In genomic region chr7:151376218-151376902, GRCh38 we compare ENCODE assay signal across 21 cellular contexts. TPM values are rescaled to one million over a fixed set of nuclear protein-coding genes. Genes with fewer than 3 reads are reported as not detected.
A peak's percentile ranks its signal among the peaks of the same experiment; 100 is the strongest.
DNase-seq lines count a peak whose midpoint lies in the region; ATAC-seq and TF ChIP-seq lines count a peak whose summit lies in the region.
"Had no signal": no experiment of that assay in that cellular context is flagged by ENCODE, and none has a peak within 500 bp of the region (broad histone marks: within the 10 kb centered on the region; RNA-seq: fewer than 3 reads in every experiment).

No MANE protein-coding gene starts in this region.

- no peak for ATAC-seq in activated T-cell treated with anti-CD3 and anti-CD28 coated beads, Interleukin-2, amount 50 U/mL, for 72 hours (replicated peaks in 1 of 2)
- ATAC-seq: CD8-positive, alpha-beta T cell had no signal

- H2BK5ac ChIP-seq in mesenchymal stem cell (ENCODE audit: low read depth, low read length, poor library complexity, severe bottlenecking), result no peak overlapping the region

- DNase-seq in activated T-cell treated with anti-CD3 and anti-CD28 coated beads, Interleukin-2, amount 50 U/mL, for 1 hour, result peak; percentile 10
- no peak for DNase-seq in activated T-cell treated with anti-CD3 and anti-CD28 coated beads, Interleukin-2, amount 50 U/mL, for 72 hours
- DNase-seq in GM10266 (ENCODE audit: extremely low spot score) (peak; percentile 12), chondrocyte (ENCODE audit: low spot score) (peak; percentile 88), sigmoid colon (peak; percentile 62), mesenchymal stem cell (no peak), colonic mucosa (no peak), DMS 273 (lab: John Stamatoyannopoulos, UW; ENCODE audit: unreplicated experiment) (no peak)
- DNase-seq: ACHN; CD8-positive, alpha-beta T cell; DMS153; NCI-H1105; NCI-H2081; NCI-H2171 treated with DMSO at 0.1 percent for 48 hours; NCI-H526 had no signal

- no peak overlapping the region for H3K14ac ChIP-seq in mesenchymal stem cell (ENCODE audit: low read length in 2 of 2)

- H2BK120ac ChIP-seq in mesenchymal stem cell (ENCODE audit: low read depth, low read length), result no peak overlapping the region

- H3K4me3 ChIP-seq in sigmoid colon (no peak overlapping the region), mesenchymal stem cell (ENCODE audit: insufficient read depth in 1 of 2, low read depth in 1 of 2, low read length in 2 of 2) (no peak overlapping the region), colonic mucosa (no peak overlapping the region)
- H3K4me3 ChIP-seq: BLaER1 treated with 17β-estradiol and CSF1 and Interleukin-3, amounts not matched to agents 10 nM and 100 nM; HAP-1; SJSA1 had no signal

- no peak overlapping the region for H2BK12ac ChIP-seq in mesenchymal stem cell (ENCODE audit: low read length in 2 of 2)

- H2AK5ac ChIP-seq in mesenchymal stem cell (ENCODE audit: low read length, severe bottlenecking), result no peak overlapping the region

- peaks cover 0 to 5% (median 3%) of the 10 kb centered on the region in 3 donors for H3K27me3 ChIP-seq in sigmoid colon
- H3K27me3 ChIP-seq in mesenchymal stem cell (ENCODE audit: control insufficient read depth in 1 of 2, insufficient read depth in 1 of 2, low read length in 2 of 2), result peaks cover 5 to 7% of the 10 kb centered on the region in 2 experiments
- H3K27me3 ChIP-seq in colonic mucosa, result peaks cover 7% of the 10 kb centered on the region

- no peak overlapping the region for H3K23ac ChIP-seq in mesenchymal stem cell (ENCODE audit: low read length in 2 of 2)

- H3K27ac ChIP-seq in sigmoid colon, result no peak overlapping the region
- H3K27ac ChIP-seq in mesenchymal stem cell (ENCODE audit: low read length, poor library complexity, severe bottlenecking), result no peak overlapping the region
- no peak overlapping the region for H3K27ac ChIP-seq in colonic mucosa
- H3K27ac ChIP-seq: 22Rv1; BLaER1 treated with 17β-estradiol and CSF1 and Interleukin-3, amounts not matched to agents 10 nM and 100 nM; KMS-11; SJSA1 had no signal

- no peak overlapping the region for H3K9ac ChIP-seq in mesenchymal stem cell (ENCODE audit: low read length)
- no peak overlapping the region for H3K9ac ChIP-seq in colonic mucosa (ENCODE audit: low read depth in 2 of 2, low read length in 2 of 2)
- H3K9ac ChIP-seq: BLaER1 treated with 17β-estradiol and CSF1 and Interleukin-3, amounts not matched to agents 10 nM and 100 nM; KMS-11 had no signal

- no peaks in the 10 kb centered on the region for H3K27me3 Mint-ChIP-seq in activated T-cell treated with anti-CD3 and anti-CD28 coated beads, Interleukin-2, amount 50 U/mL, for 72 hours (ENCODE audit: low read depth)
- peaks cover 3% of the 10 kb centered on the region for H3K27me3 Mint-ChIP-seq in chondrocyte (ENCODE audit: low read depth)

- no peaks in the 10 kb centered on the region for H3K9me3 Mint-ChIP-seq in activated T-cell treated with anti-CD3 and anti-CD28 coated beads, Interleukin-2, amount 50 U/mL, for 72 hours
- H3K9me3 Mint-ChIP-seq in chondrocyte (ENCODE audit: low read depth), result no peaks in the 10 kb centered on the region
- H3K9me3 Mint-ChIP-seq: CD8-positive, alpha-beta T cell had no signal

- H4K8ac ChIP-seq in mesenchymal stem cell (ENCODE audit: low read length), result no peak overlapping the region

- H3K4me3 Mint-ChIP-seq in activated T-cell treated with anti-CD3 and anti-CD28 coated beads, Interleukin-2, amount 50 U/mL, for 72 hours, result no peak overlapping the region
- no peak overlapping the region for H3K4me3 Mint-ChIP-seq in chondrocyte (ENCODE audit: unreplicated experiment)
- H3K4me3 Mint-ChIP-seq: CD8-positive, alpha-beta T cell had no signal

- H3K4me2 ChIP-seq in mesenchymal stem cell (ENCODE audit: low read length, poor library complexity, severe bottlenecking), result no peak overlapping the region
- H3K4me2 ChIP-seq: BLaER1 treated with 17β-estradiol and CSF1 and Interleukin-3, amounts not matched to agents 10 nM and 100 nM; KMS-11 had no signal

- H3K4me1 ChIP-seq in sigmoid colon (peaks cover 0 to 9% (median 7%) of the 10 kb centered on the region in 4 donors), mesenchymal stem cell (ENCODE audit: control insufficient read depth, insufficient read depth, low read depth, low read length) (peaks cover 7% of the 10 kb centered on the region), colonic mucosa (no peaks in the 10 kb centered on the region)
- H3K4me1 ChIP-seq: HAP-1, SJSA1 had no signal

- no peak overlapping the region for H3K4ac ChIP-seq in mesenchymal stem cell (ENCODE audit: low read depth in 1 of 2, low read length in 2 of 2)

- H3K18ac ChIP-seq in mesenchymal stem cell (ENCODE audit: low read depth in 1 of 2, low read length in 2 of 2), result no peak overlapping the region

- peaks cover 5% of the 10 kb centered on the region for H3K79me1 ChIP-seq in mesenchymal stem cell (replicated peaks; ENCODE audit: low read length, poor library complexity, severe bottlenecking)

- peaks cover 0 to 1% of the 10 kb centered on the region in 2 donors for H3K36me3 Mint-ChIP-seq in activated T-cell treated with anti-CD3 and anti-CD28 coated beads, Interleukin-2, amount 50 U/mL, for 72 hours (ENCODE audit: insufficient read depth in 2 of 2)
- H3K36me3 Mint-ChIP-seq in chondrocyte (ENCODE audit: low read depth), result peaks cover 29% of the 10 kb centered on the region

- TF ChIP-seq CTCF in GM10266 (IDR thresholded peaks at IDR 0.05; ENCODE audit: control insufficient read depth, insufficient read depth, low read depth, missing control alignments), result no peak
- no peak for TF ChIP-seq CTCF in chondrocyte (IDR thresholded peaks at IDR 0.05)
- TF ChIP-seq CTCF in sigmoid colon (IDR thresholded peaks at IDR 0.05), result no peak
- TF ChIP-seq CTCF in colonic mucosa (IDR thresholded peaks at IDR 0.05), result no peak

- H4K91ac ChIP-seq in mesenchymal stem cell (ENCODE audit: low read length), result no peak overlapping the region

- H3K27ac Mint-ChIP-seq in activated T-cell treated with anti-CD3 and anti-CD28 coated beads, Interleukin-2, amount 50 U/mL, for 72 hours, result no peak overlapping the region
- H3K27ac Mint-ChIP-seq in chondrocyte (ENCODE audit: unreplicated experiment), result no peak overlapping the region

- intact Hi-C loops in sigmoid colon (cut with DNase I) (no loop called here), colonic mucosa (cut with DNase I) (no loop called here)

- H3K36me3 ChIP-seq in sigmoid colon, result peaks cover 23 to 74% (median 30%) of the 10 kb centered on the region in 4 donors
- peaks cover 50 to 74% of the 10 kb centered on the region in 2 experiments for H3K36me3 ChIP-seq in mesenchymal stem cell (ENCODE audit: control insufficient read depth in 1 of 2, insufficient read depth in 2 of 2, low read depth in 1 of 2, low read length in 2 of 2)
- no peaks in the 10 kb centered on the region for H3K36me3 ChIP-seq in colonic mucosa
- H3K36me3 ChIP-seq: HAP-1 had no signal

- TF ChIP-seq POLR2A in sigmoid colon (IDR thresholded peaks at IDR 0.05), result no peak

- no peak overlapping the region for H2AFZ ChIP-seq in mesenchymal stem cell (ENCODE audit: low read depth, low read length)

- H2BK15ac ChIP-seq in mesenchymal stem cell (ENCODE audit: low read depth, poor library complexity, severe bottlenecking), result no peak overlapping the region

- H3K9me3 ChIP-seq in sigmoid colon, result no peaks in the 10 kb centered on the region
- no peaks in the 10 kb centered on the region for H3K9me3 ChIP-seq in mesenchymal stem cell (ENCODE audit: control insufficient read depth, low read length)
- H3K9me3 ChIP-seq in colonic mucosa, result no peaks in the 10 kb centered on the region
- H3K9me3 ChIP-seq: BLaER1 treated with 17β-estradiol and CSF1 and Interleukin-3, amounts not matched to agents 10 nM and 100 nM; HAP-1; SJSA1 had no signal

- no peak for TF ChIP-seq EP300 in sigmoid colon (IDR thresholded peaks at IDR 0.05)

- WGBS in sigmoid colon, 2 donors, result 97% methylated on average over 33 of the region's 33 CpGs
- whole genome bisulfite sequencing in mesenchymal stem cell, result 98% methylated on average over 33 of the region's 33 CpGs

- no peaks in the 10 kb centered on the region for H3K4me1 Mint-ChIP-seq in activated T-cell treated with anti-CD3 and anti-CD28 coated beads, Interleukin-2, amount 50 U/mL, for 72 hours (ENCODE audit: low read depth)
- H3K4me1 Mint-ChIP-seq in chondrocyte (ENCODE audit: low read depth), result peaks cover 8% of the 10 kb centered on the region

RNA-seq across cellular contexts. Expression of gene WDR86, which starts 33.5 kb away (rescaled TPM):
- total RNA-seq in activated T-cell treated with anti-CD3 and anti-CD28 coated beads, Interleukin-2, amount 50 U/mL, for 72 hours, result 1 to 10 TPM in 1 of 2 donors, under 1 TPM in 1; 0.53 to 1.0 TPM
- not detected in 3 replicates for total RNA-seq in chondrocyte
- 10 to 100 TPM; 14.4 to 23.8 (median 16.9) TPM for total RNA-seq in sigmoid colon
- 1 to 10 TPM in 2 of 3 donors, under 1 TPM in 1; 0.46 to 4.2 (median 2.1) TPM for polyA plus RNA-seq in sigmoid colon
- 0.04 TPM for polyA plus RNA-seq in mesenchymal stem cell (2013, experiment 1 of 2)
- 0.05 TPM for polyA plus RNA-seq in mesenchymal stem cell (2013, experiment 2 of 2)
- total RNA-seq in colonic mucosa, result 1 to 10 TPM in 1 of 2 donors, not detected in 1; 1.2 TPM
- total RNA-seq: HT1080 had no signal

RNA-seq across cellular contexts. Expression of gene NUB1, which starts 34.7 kb away (rescaled TPM):
- total RNA-seq in activated T-cell treated with anti-CD3 and anti-CD28 coated beads, Interleukin-2, amount 50 U/mL, for 72 hours, result 10 to 100 TPM; 79.0 to 84.1 TPM
- 47.3 to 61.7 TPM (median 50.3 TPM) in 3 replicates for total RNA-seq in chondrocyte
- 10 to 100 TPM; 49.8 to 73.8 (median 64.5) TPM for total RNA-seq in sigmoid colon
- polyA plus RNA-seq in sigmoid colon, result 10 to 100 TPM; 36.6 to 50.1 (median 43.2) TPM
- polyA plus RNA-seq in mesenchymal stem cell (2013, experiment 1 of 2), result 48.2 TPM
- polyA plus RNA-seq in mesenchymal stem cell (2013, experiment 2 of 2), result 46.8 TPM
- total RNA-seq in colonic mucosa, result 10 to 100 TPM; 42.3 to 55.2 TPM

Comparison
In these comparisons a context has a peak if more than half of its experiments do, and no peak if none do; other contexts are left out.
1. DNase-seq: peak in activated T-cell treated with anti-CD3 and anti-CD28 coated beads, Interleukin-2, amount 50 U/mL, for 1 hour (single experiment), GM10266 (single experiment), chondrocyte (single experiment) and sigmoid colon (single experiment); none in activated T-cell treated with anti-CD3 and anti-CD28 coated beads, Interleukin-2, amount 50 U/mL, for 72 hours (0 of 2), mesenchymal stem cell (single experiment), colonic mucosa (single experiment) and DMS 273 (single experiment).
2. RNA of gene WDR86, which starts 33.5 kb away (total RNA-seq): 14.4 to 23.8 TPM in sigmoid colon; 1.2 TPM in colonic mucosa, 0.53 to 1.0 TPM in activated T-cell treated with anti-CD3 and anti-CD28 coated beads, Interleukin-2, amount 50 U/mL, for 72 hours and not detected in chondrocyte; every median in the first group is over 4 times any median in the second.